Comparison of ENCODE assay signal across 2 cellular contexts in the genomic region with DNA sequence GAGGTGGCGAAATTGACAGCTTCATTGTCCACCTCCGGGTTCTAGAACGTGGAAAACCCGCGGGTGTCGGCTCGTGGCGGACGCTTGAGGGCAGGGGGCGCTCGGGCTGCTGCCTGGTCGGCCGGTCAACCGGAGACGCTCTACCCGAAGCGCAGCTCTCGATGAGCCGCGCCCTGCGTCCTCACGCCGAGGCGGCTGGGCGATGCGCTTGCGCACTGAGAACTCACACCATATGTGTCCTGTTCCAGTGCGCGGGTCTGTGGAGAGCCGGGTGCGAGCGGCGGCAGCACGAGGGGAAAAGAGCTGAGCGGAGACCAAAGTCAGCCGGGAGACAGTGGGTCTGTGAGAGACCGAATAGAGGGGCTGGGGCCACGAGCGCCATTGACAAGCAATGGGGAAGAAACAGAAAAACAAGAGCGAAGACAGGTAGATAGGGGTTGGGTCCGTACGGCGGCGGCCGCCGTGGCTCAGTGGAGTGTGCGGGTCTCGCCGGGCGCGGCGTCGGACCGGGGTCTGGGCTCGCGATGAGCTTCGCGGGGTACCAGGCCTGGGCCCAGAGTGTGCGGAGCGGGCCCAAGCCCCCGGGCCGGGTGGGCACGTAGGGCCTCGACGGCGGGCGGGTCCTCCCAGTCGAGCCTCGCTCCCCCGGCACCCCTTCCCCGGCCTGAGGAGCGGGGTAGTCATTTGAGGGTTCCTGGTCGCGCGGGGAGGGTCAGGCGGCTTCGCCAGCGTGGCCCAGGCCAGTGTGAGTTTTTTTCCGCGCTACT.
TF ChIP-seq lines count a peak whose summit lies in the region.

A gene with protein sequence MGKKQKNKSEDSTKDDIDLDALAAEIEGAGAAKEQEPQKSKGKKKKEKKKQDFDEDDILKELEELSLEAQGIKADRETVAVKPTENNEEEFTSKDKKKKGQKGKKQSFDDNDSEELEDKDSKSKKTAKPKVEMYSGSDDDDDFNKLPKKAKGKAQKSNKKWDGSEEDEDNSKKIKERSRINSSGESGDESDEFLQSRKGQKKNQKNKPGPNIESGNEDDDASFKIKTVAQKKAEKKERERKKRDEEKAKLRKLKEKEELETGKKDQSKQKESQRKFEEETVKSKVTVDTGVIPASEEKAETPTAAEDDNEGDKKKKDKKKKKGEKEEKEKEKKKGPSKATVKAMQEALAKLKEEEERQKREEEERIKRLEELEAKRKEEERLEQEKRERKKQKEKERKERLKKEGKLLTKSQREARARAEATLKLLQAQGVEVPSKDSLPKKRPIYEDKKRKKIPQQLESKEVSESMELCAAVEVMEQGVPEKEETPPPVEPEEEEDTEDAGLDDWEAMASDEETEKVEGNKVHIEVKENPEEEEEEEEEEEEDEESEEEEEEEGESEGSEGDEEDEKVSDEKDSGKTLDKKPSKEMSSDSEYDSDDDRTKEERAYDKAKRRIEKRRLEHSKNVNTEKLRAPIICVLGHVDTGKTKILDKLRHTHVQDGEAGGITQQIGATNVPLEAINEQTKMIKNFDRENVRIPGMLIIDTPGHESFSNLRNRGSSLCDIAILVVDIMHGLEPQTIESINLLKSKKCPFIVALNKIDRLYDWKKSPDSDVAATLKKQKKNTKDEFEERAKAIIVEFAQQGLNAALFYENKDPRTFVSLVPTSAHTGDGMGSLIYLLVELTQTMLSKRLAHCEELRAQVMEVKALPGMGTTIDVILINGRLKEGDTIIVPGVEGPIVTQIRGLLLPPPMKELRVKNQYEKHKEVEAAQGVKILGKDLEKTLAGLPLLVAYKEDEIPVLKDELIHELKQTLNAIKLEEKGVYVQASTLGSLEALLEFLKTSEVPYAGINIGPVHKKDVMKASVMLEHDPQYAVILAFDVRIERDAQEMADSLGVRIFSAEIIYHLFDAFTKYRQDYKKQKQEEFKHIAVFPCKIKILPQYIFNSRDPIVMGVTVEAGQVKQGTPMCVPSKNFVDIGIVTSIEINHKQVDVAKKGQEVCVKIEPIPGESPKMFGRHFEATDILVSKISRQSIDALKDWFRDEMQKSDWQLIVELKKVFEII (plus strand): TSS at position 226 of the 767 bp plus-strand sequence. CDS start 166 bp downstream, at position 392.

TF ChIP-seq in A549, 52 proteins besides CTCF, POLR2A, EP300 and RAD21:
- TF ChIP-seq NFE2L2 (conservative IDR thresholded peaks at IDR 0.05; ENCODE audit: low read length) (0 out of 2 replicates have a peak, but pooled peaks have one; percentile 1), RARB (CRISPR knock-in tag; IDR thresholded peaks at IDR 0.05) (no peak), FOXS1 (CRISPR knock-in tag; IDR thresholded peaks at IDR 0.05) (no peak), PHF8 (IDR thresholded peaks at IDR 0.05; ENCODE audit: borderline replicate concordance, low read depth) (0 out of 2 replicates have a peak, but pooled peaks have one; percentile 66), HEYL (CRISPR knock-in tag; IDR thresholded peaks at IDR 0.05) (no peak), HOXA7 (CRISPR knock-in tag; IDR thresholded peaks at IDR 0.05) (no peak), ESRRA (IDR thresholded peaks at IDR 0.05; ENCODE audit: borderline replicate concordance, low read length) (no peak), TP53 (CRISPR knock-in tag; IDR thresholded peaks at IDR 0.05) (no peak), JUN (IDR thresholded peaks at IDR 0.05) (peak; percentile 14 to 85; a peak in 4 of 5 replicates), CBX8 (IDR thresholded peaks at IDR 0.05) (no peak), SMC3 (IDR thresholded peaks at IDR 0.05) (no peak; the same call in 1 of the 3 replicates), HOXB13 (CRISPR knock-in tag; IDR thresholded peaks at IDR 0.05; ENCODE audit: low read depth) (no peak), CBX2 (IDR thresholded peaks at IDR 0.05; ENCODE audit: borderline replicate concordance, low read depth) (no peak), CEBPB (IDR thresholded peaks at IDR 0.05) (no peak; a peak in 1 of 4 replicates), EHMT2 (IDR thresholded peaks at IDR 0.05; ENCODE audit: low read depth) (no peak), MYC (IDR thresholded peaks at IDR 0.05; ENCODE audit: borderline replicate concordance, low read length) (peak; percentile 69; the same call in 1 of the 2 replicates), GATA3 (IDR thresholded peaks at IDR 0.05; ENCODE audit: borderline replicate concordance) (peak; percentile 19; the same call in 1 of the 2 replicates)
- TF ChIP-seq, protein P1, sequence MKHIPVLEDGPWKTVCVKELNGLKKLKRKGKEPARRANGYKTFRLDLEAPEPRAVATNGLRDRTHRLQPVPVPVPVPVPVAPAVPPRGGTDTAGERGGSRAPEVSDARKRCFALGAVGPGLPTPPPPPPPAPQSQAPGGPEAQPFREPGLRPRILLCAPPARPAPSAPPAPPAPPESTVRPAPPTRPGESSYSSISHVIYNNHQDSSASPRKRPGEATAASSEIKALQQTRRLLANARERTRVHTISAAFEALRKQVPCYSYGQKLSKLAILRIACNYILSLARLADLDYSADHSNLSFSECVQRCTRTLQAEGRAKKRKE (CRISPR knock-in tag; IDR thresholded peaks at IDR 0.05; ENCODE audit: low read depth), result no peak
- TF ChIP-seq, protein P2, sequence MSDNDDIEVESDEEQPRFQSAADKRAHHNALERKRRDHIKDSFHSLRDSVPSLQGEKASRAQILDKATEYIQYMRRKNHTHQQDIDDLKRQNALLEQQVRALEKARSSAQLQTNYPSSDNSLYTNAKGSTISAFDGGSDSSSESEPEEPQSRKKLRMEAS (IDR thresholded peaks at IDR 0.05), result peak; percentile 96
- TF ChIP-seq, protein P3, sequence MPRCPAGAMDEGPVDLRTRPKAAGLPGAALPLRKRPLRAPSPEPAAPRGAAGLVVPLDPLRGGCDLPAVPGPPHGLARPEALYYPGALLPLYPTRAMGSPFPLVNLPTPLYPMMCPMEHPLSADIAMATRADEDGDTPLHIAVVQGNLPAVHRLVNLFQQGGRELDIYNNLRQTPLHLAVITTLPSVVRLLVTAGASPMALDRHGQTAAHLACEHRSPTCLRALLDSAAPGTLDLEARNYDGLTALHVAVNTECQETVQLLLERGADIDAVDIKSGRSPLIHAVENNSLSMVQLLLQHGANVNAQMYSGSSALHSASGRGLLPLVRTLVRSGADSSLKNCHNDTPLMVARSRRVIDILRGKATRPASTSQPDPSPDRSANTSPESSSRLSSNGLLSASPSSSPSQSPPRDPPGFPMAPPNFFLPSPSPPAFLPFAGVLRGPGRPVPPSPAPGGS (IDR thresholded peaks at IDR 0.05), result 0 out of 3 replicates have a peak, but pooled peaks have one; percentile 36
- TF ChIP-seq, protein P4, sequence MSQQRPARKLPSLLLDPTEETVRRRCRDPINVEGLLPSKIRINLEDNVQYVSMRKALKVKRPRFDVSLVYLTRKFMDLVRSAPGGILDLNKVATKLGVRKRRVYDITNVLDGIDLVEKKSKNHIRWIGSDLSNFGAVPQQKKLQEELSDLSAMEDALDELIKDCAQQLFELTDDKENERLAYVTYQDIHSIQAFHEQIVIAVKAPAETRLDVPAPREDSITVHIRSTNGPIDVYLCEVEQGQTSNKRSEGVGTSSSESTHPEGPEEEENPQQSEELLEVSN (IDR thresholded peaks at IDR 0.05; ENCODE audit: borderline replicate concordance, low read depth), result peak; percentile 69; the same call in 1 of the 2 replicates

TF ChIP-seq in K562, 482 proteins besides CTCF, POLR2A, EP300 and RAD21 (continues in another document):
- TF ChIP-seq NFXL1 (CRISPR knock-in tag; IDR thresholded peaks at IDR 0.05) (no peak), TBP (optimal IDR thresholded peaks at IDR 0.05; ENCODE audit: low read depth, low read length) (peak; percentile 85), HIVEP1 (CRISPR knock-in tag; IDR thresholded peaks at IDR 0.05) (no peak), PHF8 (IDR thresholded peaks at IDR 0.05; ENCODE audit: borderline replicate concordance, low read length) (peak; percentile 80; the same call in 1 of the 2 replicates), ESRRA (IDR thresholded peaks at IDR 0.05; ENCODE audit: borderline replicate concordance, low read depth) (0 out of 2 replicates have a peak, but pooled peaks have one; percentile 25), BRF1 (IDR thresholded peaks at IDR 0.05; ENCODE audit: borderline replicate concordance, extremely low read depth, insufficient read length) (no peak), TARDBP (IDR thresholded peaks at IDR 0.05) (peak; percentile 40; the same call in 1 of the 2 replicates), MTA3 (IDR thresholded peaks at IDR 0.05; ENCODE audit: borderline replicate concordance) (peak; percentile 70; the same call in 1 of the 2 replicates), ZZZ3 (IDR thresholded peaks at IDR 0.05) (no peak), NONO (IDR thresholded peaks at IDR 0.05; ENCODE audit: low read depth in 2 of 2, low read length in 1 of 2) (no peak), POLR2AphosphoS5 (IDR thresholded peaks at IDR 0.05; ENCODE audit: control insufficient read depth, insufficient read depth, low read depth, low read length) (peak; percentile 91), ZNF24 (IDR thresholded peaks at IDR 0.05) (no peak), KHSRP (IDR thresholded peaks at IDR 0.05) (no peak), BCOR (IDR thresholded peaks at IDR 0.05) (peak; percentile 43; the same call in 1 of the 2 replicates), ETS2 (tag; IDR thresholded peaks at IDR 0.05; ENCODE audit: borderline replicate concordance, poor library complexity, severe bottlenecking) (no peak), ZBTB1 (CRISPR knock-in tag; IDR thresholded peaks at IDR 0.05; ENCODE audit: borderline replicate concordance, low read depth) (peak; percentile 39), ZNF76 (CRISPR knock-in tag; IDR thresholded peaks at IDR 0.05; ENCODE audit: borderline replicate concordance) (no peak), ZKSCAN1 (IDR thresholded peaks at IDR 0.05; ENCODE audit: low read depth, low read length) (0 out of 2 replicates have a peak, but pooled peaks have one; percentile 49), ATF7 (IDR thresholded peaks at IDR 0.05) (peak; percentile 50; the same call in 1 of the 2 replicates), ZC3H8 (IDR thresholded peaks at IDR 0.05) (no peak; the same call in 1 of the 2 replicates), ZNF224 (CRISPR knock-in tag; IDR thresholded peaks at IDR 0.05) (peak; percentile 64; the same call in 1 of the 2 replicates)
- TF ChIP-seq, protein P5, sequence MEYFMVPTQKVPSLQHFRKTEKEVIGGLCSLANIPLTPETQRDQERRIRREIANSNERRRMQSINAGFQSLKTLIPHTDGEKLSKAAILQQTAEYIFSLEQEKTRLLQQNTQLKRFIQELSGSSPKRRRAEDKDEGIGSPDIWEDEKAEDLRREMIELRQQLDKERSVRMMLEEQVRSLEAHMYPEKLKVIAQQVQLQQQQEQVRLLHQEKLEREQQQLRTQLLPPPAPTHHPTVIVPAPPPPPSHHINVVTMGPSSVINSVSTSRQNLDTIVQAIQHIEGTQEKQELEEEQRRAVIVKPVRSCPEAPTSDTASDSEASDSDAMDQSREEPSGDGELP (CRISPR knock-in tag; IDR thresholded peaks at IDR 0.05; ENCODE audit: borderline replicate concordance), result peak; percentile 93
- TF ChIP-seq, protein P6, sequence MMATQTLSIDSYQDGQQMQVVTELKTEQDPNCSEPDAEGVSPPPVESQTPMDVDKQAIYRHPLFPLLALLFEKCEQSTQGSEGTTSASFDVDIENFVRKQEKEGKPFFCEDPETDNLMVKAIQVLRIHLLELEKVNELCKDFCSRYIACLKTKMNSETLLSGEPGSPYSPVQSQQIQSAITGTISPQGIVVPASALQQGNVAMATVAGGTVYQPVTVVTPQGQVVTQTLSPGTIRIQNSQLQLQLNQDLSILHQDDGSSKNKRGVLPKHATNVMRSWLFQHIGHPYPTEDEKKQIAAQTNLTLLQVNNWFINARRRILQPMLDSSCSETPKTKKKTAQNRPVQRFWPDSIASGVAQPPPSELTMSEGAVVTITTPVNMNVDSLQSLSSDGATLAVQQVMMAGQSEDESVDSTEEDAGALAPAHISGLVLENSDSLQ (IDR thresholded peaks at IDR 0.05), result peak; percentile 64
- TF ChIP-seq, protein P7, sequence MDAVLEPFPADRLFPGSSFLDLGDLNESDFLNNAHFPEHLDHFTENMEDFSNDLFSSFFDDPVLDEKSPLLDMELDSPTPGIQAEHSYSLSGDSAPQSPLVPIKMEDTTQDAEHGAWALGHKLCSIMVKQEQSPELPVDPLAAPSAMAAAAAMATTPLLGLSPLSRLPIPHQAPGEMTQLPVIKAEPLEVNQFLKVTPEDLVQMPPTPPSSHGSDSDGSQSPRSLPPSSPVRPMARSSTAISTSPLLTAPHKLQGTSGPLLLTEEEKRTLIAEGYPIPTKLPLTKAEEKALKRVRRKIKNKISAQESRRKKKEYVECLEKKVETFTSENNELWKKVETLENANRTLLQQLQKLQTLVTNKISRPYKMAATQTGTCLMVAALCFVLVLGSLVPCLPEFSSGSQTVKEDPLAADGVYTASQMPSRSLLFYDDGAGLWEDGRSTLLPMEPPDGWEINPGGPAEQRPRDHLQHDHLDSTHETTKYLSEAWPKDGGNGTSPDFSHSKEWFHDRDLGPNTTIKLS (IDR thresholded peaks at IDR 0.05; ENCODE audit: borderline replicate concordance, low read depth), result peak; percentile 97; the same call in 1 of the 2 replicates
- TF ChIP-seq, protein P8, sequence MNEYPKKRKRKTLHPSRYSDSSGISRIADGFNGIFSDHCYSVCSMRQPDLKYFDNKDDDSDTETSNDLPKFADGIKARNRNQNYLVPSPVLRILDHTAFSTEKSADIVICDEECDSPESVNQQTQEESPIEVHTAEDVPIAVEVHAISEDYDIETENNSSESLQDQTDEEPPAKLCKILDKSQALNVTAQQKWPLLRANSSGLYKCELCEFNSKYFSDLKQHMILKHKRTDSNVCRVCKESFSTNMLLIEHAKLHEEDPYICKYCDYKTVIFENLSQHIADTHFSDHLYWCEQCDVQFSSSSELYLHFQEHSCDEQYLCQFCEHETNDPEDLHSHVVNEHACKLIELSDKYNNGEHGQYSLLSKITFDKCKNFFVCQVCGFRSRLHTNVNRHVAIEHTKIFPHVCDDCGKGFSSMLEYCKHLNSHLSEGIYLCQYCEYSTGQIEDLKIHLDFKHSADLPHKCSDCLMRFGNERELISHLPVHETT (CRISPR knock-in tag; conservative IDR thresholded peaks at IDR 0.05 in 1 of 2, IDR thresholded peaks at IDR 0.05 in 1 of 2), result peak in 1 of 2 experiments; percentile 86; a peak in 1 of 4 replicates
- TF ChIP-seq, protein P9, sequence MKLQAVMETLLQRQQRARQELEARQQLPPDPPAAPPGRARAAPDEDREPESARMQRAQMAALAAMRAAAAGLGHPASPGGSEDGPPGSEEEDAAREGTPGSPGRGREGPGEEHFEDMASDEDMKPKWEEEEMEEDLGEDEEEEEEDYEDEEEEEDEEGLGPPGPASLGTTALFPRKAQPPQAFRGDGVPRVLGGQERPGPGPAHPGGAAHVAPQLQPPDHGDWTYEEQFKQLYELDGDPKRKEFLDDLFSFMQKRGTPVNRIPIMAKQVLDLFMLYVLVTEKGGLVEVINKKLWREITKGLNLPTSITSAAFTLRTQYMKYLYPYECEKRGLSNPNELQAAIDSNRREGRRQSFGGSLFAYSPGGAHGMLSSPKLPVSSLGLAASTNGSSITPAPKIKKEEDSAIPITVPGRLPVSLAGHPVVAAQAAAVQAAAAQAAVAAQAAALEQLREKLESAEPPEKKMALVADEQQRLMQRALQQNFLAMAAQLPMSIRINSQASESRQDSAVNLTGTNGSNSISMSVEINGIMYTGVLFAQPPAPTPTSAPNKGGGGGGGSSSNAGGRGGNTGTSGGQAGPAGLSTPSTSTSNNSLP (IDR thresholded peaks at IDR 0.05; ENCODE audit: borderline replicate concordance, low read depth, low read length), result no peak
- TF ChIP-seq, protein P10, sequence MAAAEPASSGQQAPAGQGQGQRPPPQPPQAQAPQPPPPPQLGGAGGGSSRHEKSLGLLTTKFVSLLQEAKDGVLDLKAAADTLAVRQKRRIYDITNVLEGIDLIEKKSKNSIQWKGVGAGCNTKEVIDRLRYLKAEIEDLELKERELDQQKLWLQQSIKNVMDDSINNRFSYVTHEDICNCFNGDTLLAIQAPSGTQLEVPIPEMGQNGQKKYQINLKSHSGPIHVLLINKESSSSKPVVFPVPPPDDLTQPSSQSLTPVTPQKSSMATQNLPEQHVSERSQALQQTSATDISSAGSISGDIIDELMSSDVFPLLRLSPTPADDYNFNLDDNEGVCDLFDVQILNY (CRISPR knock-in tag; IDR thresholded peaks at IDR 0.05), result no peak
